ENCODE assay signal across 9 cellular contexts in the genomic region with DNA sequence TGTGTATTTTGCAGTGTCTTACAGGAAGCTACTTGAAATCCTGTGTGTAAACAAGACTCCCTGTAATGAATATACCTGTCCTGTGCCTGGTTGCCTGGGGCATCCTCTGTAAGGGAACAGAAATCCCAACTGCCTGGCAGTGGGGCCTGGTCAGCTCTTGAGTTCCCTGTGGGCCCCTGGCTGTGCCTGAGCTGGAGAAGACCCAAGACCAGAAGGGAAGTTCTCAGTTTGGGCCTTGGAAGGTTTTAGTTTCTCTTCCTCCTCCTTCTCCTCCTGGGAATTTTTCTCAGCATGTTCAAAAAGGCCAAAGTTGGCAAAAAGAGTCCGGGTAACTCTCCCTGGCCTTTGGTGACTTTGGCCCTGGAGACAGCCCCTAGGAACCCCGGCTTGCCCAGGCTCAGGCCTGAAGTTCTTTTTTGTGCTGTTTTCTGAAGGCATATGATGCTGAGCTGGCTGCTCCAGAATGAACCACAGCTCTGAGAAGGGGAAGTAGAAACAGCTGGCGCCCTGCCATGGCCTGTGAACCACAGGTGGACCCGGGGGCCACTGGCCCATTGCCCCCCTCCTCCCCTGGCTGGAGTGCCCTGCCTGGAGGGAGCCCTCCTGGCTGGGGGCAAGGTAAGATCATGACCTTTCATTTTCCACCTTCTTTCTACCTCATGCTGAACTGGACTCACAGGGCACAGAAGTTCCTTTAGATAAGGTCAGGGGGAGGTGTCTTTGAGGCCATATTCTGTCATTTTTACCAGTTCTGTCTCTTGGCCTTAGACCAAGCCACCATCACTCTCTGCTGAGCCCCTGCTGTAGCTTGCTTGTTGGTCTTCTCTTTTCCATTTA. TPM values are rescaled to one million over a fixed set of nuclear protein-coding genes. Genes with fewer than 3 reads are reported as not detected.
DNase-seq lines count a peak whose midpoint lies in the region; ATAC-seq and TF ChIP-seq lines count a peak whose summit lies in the region.
"Had no signal": no experiment of that assay in that cellular context is flagged by ENCODE, and none has a peak within 500 bp of the region (broad histone marks: within the 10 kb centered on the region; RNA-seq: fewer than 3 reads in every experiment).

No MANE protein-coding gene starts in this region.

- ATAC-seq in GM19397 (IDR thresholded peaks at IDR 0.05; ENCODE audit: unreplicated experiment): peak; percentile 70
- ATAC-seq in HG03439 (IDR thresholded peaks at IDR 0.05; ENCODE audit: unreplicated experiment): peak; percentile 57
- peak; percentile 21 for ATAC-seq in activated CD8-positive, alpha-beta T cell treated with anti-CD3 and anti-CD28 coated beads, Interleukin-2, amount 10 ng/mL, durations not matched to agents 7 days and 5 days
- ATAC-seq in memory B cell (ENCODE audit: low read depth): peak; percentile 86

- H3K4me3 Mint-ChIP-seq in activated CD8-positive, alpha-beta T cell treated with anti-CD3 and anti-CD28 coated beads, Interleukin-2, amount 10 ng/mL, durations not matched to agents 7 days and 5 days: peak overlapping the region; percentile 28
- peak overlapping the region; percentile 74 for H3K4me3 Mint-ChIP-seq in memory B cell
- H3K4me3 Mint-ChIP-seq in endothelial cell (ENCODE audit: unreplicated experiment): no peak overlapping the region

- H3K4me1 Mint-ChIP-seq in activated CD8-positive, alpha-beta T cell treated with anti-CD3 and anti-CD28 coated beads, Interleukin-2, amount 10 ng/mL, durations not matched to agents 7 days and 5 days (ENCODE audit: low read depth): peaks cover 49% of the 10 kb centered on the region
- H3K4me1 Mint-ChIP-seq in memory B cell (peaks cover 60% of the 10 kb centered on the region), endothelial cell (ENCODE audit: unreplicated experiment) (peaks cover 10% of the 10 kb centered on the region)

- peak overlapping the region; percentile 88 for H3K27ac Mint-ChIP-seq in activated CD8-positive, alpha-beta T cell treated with anti-CD3 and anti-CD28 coated beads, Interleukin-2, amount 10 ng/mL, durations not matched to agents 7 days and 5 days
- peak overlapping the region; percentile 93 for H3K27ac Mint-ChIP-seq in memory B cell
- no peak overlapping the region for H3K27ac Mint-ChIP-seq in endothelial cell (ENCODE audit: unreplicated experiment)

- TF ChIP-seq CTCF in endothelial cell (IDR thresholded peaks at IDR 0.05; ENCODE audit: unreplicated experiment): no peak

- CTCF ChIA-PET in activated CD8-positive, alpha-beta T cell treated with anti-CD3 and anti-CD28 coated beads, Interleukin-2, amount 10 ng/mL, durations not matched to agents 7 days and 5 days (lab: Charles Lee): interaction anchor here (1.1 to 3.0 kb wide), 4 partner anchors 24 to 36 kb away, joined by 4 to 13 read pairs (median 8); a partner anchor contains a TSS

- no peaks in the 10 kb centered on the region for H3K9me3 Mint-ChIP-seq in activated CD8-positive, alpha-beta T cell treated with anti-CD3 and anti-CD28 coated beads, Interleukin-2, amount 10 ng/mL, durations not matched to agents 7 days and 5 days (ENCODE audit: insufficient read depth)
- H3K9me3 Mint-ChIP-seq in memory B cell (no peaks in the 10 kb centered on the region), endothelial cell (ENCODE audit: unreplicated experiment) (peaks cover 2% of the 10 kb centered on the region)

- POLR2A ChIA-PET in activated CD8-positive, alpha-beta T cell treated with anti-CD3 and anti-CD28 coated beads, Interleukin-2, amount 10 ng/mL, durations not matched to agents 7 days and 5 days (lab: Charles Lee): interaction anchor here (1.0 to 3.6 kb wide), 4 partner anchors 17 to 36 kb away, joined by 3 to 16 read pairs (median 4); a partner anchor contains a TSS

- DNase-seq in DMS79 (lab: John Stamatoyannopoulos, UW) (peak; percentile 12), memory B cell (ENCODE audit: low spot score in 2 of 2) (peak; percentile 65 to 67), OCI-M2 (lab: John Stamatoyannopoulos, UW; ENCODE audit: unreplicated experiment) (no peak), endothelial cell (ENCODE audit: low spot score) (no peak)
- no peak for DNase-seq in activated CD8-positive, alpha-beta T cell treated with anti-CD3 and anti-CD28 coated beads, Interleukin-2, amount 10 ng/mL, durations not matched to agents 7 days and 5 days
- DNase-seq in activated CD8-positive, alpha-beta memory T cell treated with anti-CD3 and anti-CD28 coated beads for 24 hours: no peak

- H3K36me3 Mint-ChIP-seq in activated CD8-positive, alpha-beta T cell treated with anti-CD3 and anti-CD28 coated beads, Interleukin-2, amount 10 ng/mL, durations not matched to agents 7 days and 5 days (ENCODE audit: low read depth): peaks cover 54% of the 10 kb centered on the region
- H3K36me3 Mint-ChIP-seq in memory B cell (peaks cover 14% of the 10 kb centered on the region), endothelial cell (ENCODE audit: low read depth, unreplicated experiment) (no peaks in the 10 kb centered on the region)

- no peaks in the 10 kb centered on the region for H3K27me3 Mint-ChIP-seq in activated CD8-positive, alpha-beta T cell treated with anti-CD3 and anti-CD28 coated beads, Interleukin-2, amount 10 ng/mL, durations not matched to agents 7 days and 5 days (ENCODE audit: low read depth)
- H3K27me3 Mint-ChIP-seq in memory B cell: no peaks in the 10 kb centered on the region
- no peaks in the 10 kb centered on the region for H3K27me3 Mint-ChIP-seq in endothelial cell (ENCODE audit: unreplicated experiment)

RNA-seq across cellular contexts. Expression of a gene that starts 5.8 kb away (rescaled TPM):
- total RNA-seq in activated CD8-positive, alpha-beta T cell treated with anti-CD3 and anti-CD28 coated beads, Interleukin-2, amount 10 ng/mL, durations not matched to agents 7 days and 5 days: 10 to 100 TPM; 21.3 to 23.3 TPM
- total RNA-seq in endothelial cell (ENCODE audit: unreplicated experiment): 1.6 TPM

RNA-seq across cellular contexts. Expression of a gene that starts 29.3 kb away (rescaled TPM):
- 10 to 100 TPM; 79.2 to 82.0 TPM for total RNA-seq in activated CD8-positive, alpha-beta T cell treated with anti-CD3 and anti-CD28 coated beads, Interleukin-2, amount 10 ng/mL, durations not matched to agents 7 days and 5 days
- total RNA-seq in endothelial cell (ENCODE audit: unreplicated experiment): 96.0 TPM

RNA-seq across cellular contexts. Expression of a gene that starts 40.7 kb away (rescaled TPM):
- not detected for total RNA-seq in activated CD8-positive, alpha-beta T cell treated with anti-CD3 and anti-CD28 coated beads, Interleukin-2, amount 10 ng/mL, durations not matched to agents 7 days and 5 days
- not detected for total RNA-seq in endothelial cell (ENCODE audit: unreplicated experiment)
- total RNA-seq: cardiac muscle cell had no signal

Comparison
In these comparisons a context has a peak if more than half of its experiments do, and no peak if none do; other contexts are left out.
1. DNase-seq: peak in DMS79 (single experiment) and memory B cell (2 of 2); none in activated CD8-positive, alpha-beta T cell treated with anti-CD3 and anti-CD28 coated beads, Interleukin-2, amount 10 ng/mL, durations not matched to agents 7 days and 5 days (single experiment), OCI-M2 (single experiment), endothelial cell (single experiment) and activated CD8-positive, alpha-beta memory T cell treated with anti-CD3 and anti-CD28 coated beads for 24 hours (single experiment).
2. ATAC-seq: peak in every context shown above with its lines; median percentile 86 in memory B cell; 70 in GM19397; 57 in HG03439; 21 in activated CD8-positive, alpha-beta T cell treated with anti-CD3 and anti-CD28 coated beads, Interleukin-2, amount 10 ng/mL, durations not matched to agents 7 days and 5 days.